In genomic region chr2:23657934-23658333, GRCh38 we compare ENCODE assay signal across 16 cellular contexts.
DNase-seq lines count a peak whose midpoint lies in the region; ATAC-seq and TF ChIP-seq lines count a peak whose summit lies in the region.
"Had no signal": no experiment of that assay in that cellular context is flagged by ENCODE, and none has a peak within 500 bp of the region (broad histone marks: within the 10 kb centered on the region; RNA-seq: fewer than 3 reads in every experiment).

No MANE protein-coding gene starts in this region.

- ATAC-seq in Right ventricle myocardium inferior (no peak), left cardiac atrium (no peak), HG02870 (IDR thresholded peaks at IDR 0.05; ENCODE audit: unreplicated experiment) (peak; percentile 5)
- ATAC-seq in stimulated activated memory B cell treated with anti-CD40 and anti-IgM and Interleukin-4, amounts not matched to agents 10 μg/mL and 1 μg/mL and 100 μg/mL, for 72 hours = peak; percentile 10
- ATAC-seq: GM12878 had no signal

- intact Hi-C loops in Right ventricle myocardium inferior (cut with DNase I) = no loop called here
- intact Hi-C loops in left cardiac atrium (cut with DNase I) = no loop called here
- intact Hi-C loops in dorsolateral prefrontal cortex (cut with DNase I) = loop anchor here in 1 of 2 donors (5.0 kb wide), 1 partner anchor 34 kb away; no protein-coding TSS in a partner anchor

- H3K36me3 Mint-ChIP-seq in stimulated activated memory B cell treated with anti-CD40 and anti-IgM and Interleukin-4, amounts not matched to agents 10 μg/mL and 1 μg/mL and 100 μg/mL, for 72 hours = no peaks in the 10 kb centered on the region
- H3K36me3 Mint-ChIP-seq: CD4-positive, CD25-positive, alpha-beta regulatory T cell had no signal

- peaks cover 15% of the 10 kb centered on the region for H3K27me3 Mint-ChIP-seq in stimulated activated memory B cell treated with anti-CD40 and anti-IgM and Interleukin-4, amounts not matched to agents 10 μg/mL and 1 μg/mL and 100 μg/mL, for 72 hours

- peaks cover 0 to 9% (median 0%) of the 10 kb centered on the region in 45 donors for H3K27me3 ChIP-seq in dorsolateral prefrontal cortex
- H3K27me3 ChIP-seq: BLaER1 had no signal

- DNase-seq in Right ventricle myocardium inferior (ENCODE audit: missing footprints) = peak; percentile 37
- DNase-seq in left cardiac atrium = no peak
- DNase-seq in dorsolateral prefrontal cortex = no peak
- DNase-seq in NCI-H2029 treated with DMSO at 0.1 percent for 48 hours (lab: John Stamatoyannopoulos, UW) = no peak
- DNase-seq in activated T-cell treated with anti-CD3 and anti-CD28 coated beads, Interleukin-2, amount 50 U/mL, for 1 hour = no peak
- DNase-seq: 8988T, AML-193, Calu3, DMS 273 treated with DMSO at 0.1 percent for 48 hours, DMS79, HCEC 1CT had no signal

- H3K27ac ChIP-seq in dorsolateral prefrontal cortex = peak overlapping the region in 30 of 59 donors; percentile 3 to 75 (median 44)
- H3K27ac ChIP-seq: BLaER1 had no signal

- TF ChIP-seq CTCF in dorsolateral prefrontal cortex (IDR thresholded peaks at IDR 0.05 in 54 of 56, conservative IDR thresholded peaks at IDR 0.05 in 2 of 56; ENCODE audit: low read depth in 1 of 56, partially characterized antibody in 56 of 56) = no peak

- no peak overlapping the region for H3K4me3 ChIP-seq in dorsolateral prefrontal cortex
- H3K4me3 ChIP-seq: BLaER1, GM12878 had no signal

- no peaks in the 10 kb centered on the region for H3K9me3 Mint-ChIP-seq in stimulated activated memory B cell treated with anti-CD40 and anti-IgM and Interleukin-4, amounts not matched to agents 10 μg/mL and 1 μg/mL and 100 μg/mL, for 72 hours
- H3K9me3 Mint-ChIP-seq: CD4-positive, CD25-positive, alpha-beta regulatory T cell had no signal

- H3K27ac Mint-ChIP-seq in stimulated activated memory B cell treated with anti-CD40 and anti-IgM and Interleukin-4, amounts not matched to agents 10 μg/mL and 1 μg/mL and 100 μg/mL, for 72 hours = no peak overlapping the region
- H3K27ac Mint-ChIP-seq: CD4-positive, CD25-positive, alpha-beta regulatory T cell had no signal

- H3K4me3 Mint-ChIP-seq in stimulated activated memory B cell treated with anti-CD40 and anti-IgM and Interleukin-4, amounts not matched to agents 10 μg/mL and 1 μg/mL and 100 μg/mL, for 72 hours = no peak overlapping the region
- H3K4me3 Mint-ChIP-seq: CD4-positive, CD25-positive, alpha-beta regulatory T cell had no signal

- H3K4me1 Mint-ChIP-seq in stimulated activated memory B cell treated with anti-CD40 and anti-IgM and Interleukin-4, amounts not matched to agents 10 μg/mL and 1 μg/mL and 100 μg/mL, for 72 hours = peaks cover 5% of the 10 kb centered on the region

Comparison
In these comparisons a context has a peak if more than half of its experiments do, and no peak if none do; other contexts are left out.
1. ATAC-seq: peak in HG02870 (single experiment) and stimulated activated memory B cell treated with anti-CD40 and anti-IgM and Interleukin-4, amounts not matched to agents 10 μg/mL and 1 μg/mL and 100 μg/mL, for 72 hours (single experiment); none in Right ventricle myocardium inferior (single experiment) and left cardiac atrium (0 of 2).